Comparison of ENCODE assay signal across 8 cellular contexts in the genomic region with DNA sequence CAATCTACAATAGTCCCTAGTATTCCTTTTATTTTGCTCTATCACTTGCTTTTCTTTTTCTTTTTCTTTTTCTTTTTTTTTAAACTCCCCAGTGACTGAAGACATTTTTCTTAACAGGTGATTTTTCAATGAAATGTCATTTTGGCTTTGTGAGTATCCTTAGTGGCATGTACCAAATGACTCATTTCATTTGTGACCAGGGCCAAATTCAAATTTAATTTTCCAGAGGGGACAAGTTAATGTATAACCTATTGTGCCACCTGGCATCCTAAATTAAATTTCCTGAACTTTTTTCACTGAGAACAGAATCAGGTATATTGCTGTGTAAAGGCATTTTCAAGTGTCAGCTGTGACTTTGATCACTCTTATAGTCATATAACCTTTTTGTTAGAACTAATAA.
"Had no signal": no experiment of that assay in that cellular context is flagged by ENCODE, and none has a peak within 500 bp of the region (broad histone marks: within the 10 kb centered on the region; RNA-seq: fewer than 3 reads in every experiment).

No MANE protein-coding gene starts in this region.

- ATAC-seq: K562 had no signal

- H3K4me1 ChIP-seq: HAP-1 had no signal

- H3K9ac ChIP-seq: GM23248 had no signal

- DNase-seq: GM23248, GOT3, H7, IMR-90, KG1 had no signal

- H2AFZ ChIP-seq: GM23248 had no signal

- H3K36me3 ChIP-seq: HAP-1 had no signal

- H3K4me3 ChIP-seq: GM23248, HAP-1, K562 had no signal

- H3K27ac ChIP-seq: GM23248, HL-60 had no signal

- H3K9me3 ChIP-seq: HAP-1 had no signal
